Comparison of ENCODE assay signal across 16 cellular contexts in the genomic region with DNA sequence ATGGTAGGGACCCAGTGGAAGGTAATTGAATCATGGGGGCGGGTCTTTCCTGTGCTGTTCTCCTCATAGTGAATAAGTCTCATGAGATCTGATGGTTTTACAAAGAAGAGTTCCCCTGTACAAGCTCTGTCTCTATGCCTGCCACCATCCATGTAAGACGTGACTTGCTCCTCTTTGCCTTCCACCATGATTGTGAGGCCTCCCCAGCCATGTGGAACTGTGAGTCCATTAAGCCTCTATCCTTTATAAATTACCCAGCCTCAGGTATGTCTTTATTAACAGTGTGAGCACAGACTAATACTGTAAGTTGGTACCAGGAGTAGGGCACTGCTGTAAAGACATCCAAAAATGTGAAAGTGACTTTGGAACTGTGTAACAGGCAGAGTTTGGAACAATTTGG. TPM values are rescaled to one million over a fixed set of nuclear protein-coding genes. Genes with fewer than 3 reads are reported as not detected.
"Had no signal": no experiment of that assay in that cellular context is flagged by ENCODE, and none has a peak within 500 bp of the region (broad histone marks: within the 10 kb centered on the region; RNA-seq: fewer than 3 reads in every experiment).

No MANE protein-coding gene starts in this region.

RNA-seq across cellular contexts. Expression of gene OR9K2, which starts 45.6 kb away (rescaled TPM):
- total RNA-seq: stomach, subcutaneous adipose tissue, suprapubic skin, temporal lobe, thoracic aorta, thyroid gland, tibial nerve, transverse colon, upper lobe of left lung, upper lobe of right lung, ureter, urinary bladder, uterus, vagina had no signal
- polyA plus RNA-seq: stomach, thymus, urinary bladder had no signal

RNA-seq across cellular contexts. Expression of gene OR10A7, which starts 49.0 kb away (rescaled TPM):
- total RNA-seq: stomach, subcutaneous adipose tissue, suprapubic skin, temporal lobe, testis, thoracic aorta, thyroid gland, tibial nerve, transverse colon, upper lobe of left lung, upper lobe of right lung, ureter, urinary bladder, uterus, vagina had no signal
- polyA plus RNA-seq: stomach, thymus, urinary bladder had no signal
